ENCODE assay signal across 8 cellular contexts in genomic region chr4:73868206-73869129, GRCh38. TPM values are rescaled to one million over a fixed set of nuclear protein-coding genes. Genes with fewer than 3 reads are reported as not detected.
DNase-seq lines count a peak whose midpoint lies in the region; ATAC-seq, FAIRE-seq and TF ChIP-seq lines count a peak whose summit lies in the region.

No MANE protein-coding gene starts in this region.

- no peaks in the 10 kb centered on the region for H3K9me3 ChIP-seq in iPS DF 6.9 (ENCODE audit: control insufficient read depth, insufficient read depth, low read length)

- peak overlapping the region; percentile 63 for H3K4me3 ChIP-seq in astrocyte of the cerebellum (ENCODE audit: low read depth, low read length)
- peak overlapping the region; percentile 69; the same call in 1 of the 2 replicates for H3K4me3 ChIP-seq in iPS DF 6.9 (ENCODE audit: low read length)

- DNase-seq in GM19239 (ENCODE audit: insufficient read length, low spot score) (no peak), astrocyte of the cerebellum (ENCODE audit: low read depth) (no peak), iPS DF 6.9 (ENCODE audit: low read depth, low spot score) (no peak), renal cortical epithelial cell (ENCODE audit: low read depth) (peak; percentile 18), NCI-H1105 (lab: John Stamatoyannopoulos, UW) (no peak), NCI-H226 (no peak)

- peak; percentile 4 for FAIRE-seq in GM19239 (lab: Jason Lieb, UNC)

- in situ Hi-C loops in astrocyte of the cerebellum (cut with HindIII; ENCODE audit: low sequenced_read_pairs), result no loop called here

- H3K27ac ChIP-seq in iPS DF 6.9 (ENCODE audit: low read length), result no peak overlapping the region

- no peak for TF ChIP-seq CTCF in astrocyte of the cerebellum (IDR thresholded peaks at IDR 0.05; ENCODE audit: low read depth, low read length, missing control alignments)

- peaks cover 2% of the 10 kb centered on the region; the same call in 1 of the 2 replicates for H3K27me3 ChIP-seq in iPS DF 6.9 (ENCODE audit: control insufficient read depth, insufficient read depth, low read length)

- no CpG with 5 or more reads among the region's 16 CpGs for WGBS in iPS DF 6.9 (ENCODE audit: insufficient coverage, insufficient read length)

- no peaks in the 10 kb centered on the region for H3K36me3 ChIP-seq in iPS DF 6.9 (ENCODE audit: control insufficient read depth, insufficient read depth, low read length)

- no peaks in the 10 kb centered on the region for H3K4me1 ChIP-seq in iPS DF 6.9 (ENCODE audit: control insufficient read depth, insufficient read depth, low read length)

- ATAC-seq in HG03139 (IDR thresholded peaks at IDR 0.05; ENCODE audit: unreplicated experiment) (no peak), HG03378 (IDR thresholded peaks at IDR 0.05; ENCODE audit: unreplicated experiment) (no peak)

RNA-seq across cellular contexts. Expression of gene CXCL1, which starts 0.7 kb away (rescaled TPM):
- 194 and 254 TPM in 2 replicates for total RNA-seq in renal cortical epithelial cell

RNA-seq across cellular contexts. Expression of gene PF4V1, which starts 15.4 kb away (rescaled TPM):
- total RNA-seq in renal cortical epithelial cell, result 10.8 and 13.5 TPM in 2 replicates

RNA-seq across cellular contexts. Expression of gene CXCL6, which starts 32.0 kb away (rescaled TPM):
- total RNA-seq in renal cortical epithelial cell, result 139 and 159 TPM in 2 replicates
